Comparison of ENCODE assay signal across 23 cellular contexts in genomic region chr4:139943277-139943676, GRCh38.
DNase-seq lines count a peak whose midpoint lies in the region; ATAC-seq, FAIRE-seq and TF ChIP-seq lines count a peak whose summit lies in the region.
"Had no signal": no experiment of that assay in that cellular context is flagged by ENCODE, and none has a peak within 500 bp of the region (broad histone marks: within the 10 kb centered on the region; RNA-seq: fewer than 3 reads in every experiment).

No MANE protein-coding gene starts in this region.

- no peak overlapping the region for H2BK12ac ChIP-seq in H1 (ENCODE audit: low read depth, low read length)

- no peak for TF ChIP-seq EP300 in H1 (IDR thresholded peaks at IDR 0.05; ENCODE audit: borderline replicate concordance in 1 of 2, low read depth in 2 of 2, low read length in 2 of 2)

- peaks cover 3% of the 10 kb centered on the region for H3K9me3 Mint-ChIP-seq in mesothelial cell of epicardium

- peak; percentile 69 for FAIRE-seq in H1 (lab: Jason Lieb, UNC)

- H3K9me3 ChIP-seq in cardiac muscle cell (ENCODE audit: low read depth), result no peaks in the 10 kb centered on the region
- H3K9me3 ChIP-seq in heart right ventricle, result no peaks in the 10 kb centered on the region
- H3K9me3 ChIP-seq in H1 (ENCODE audit: insufficient read depth in 2 of 2, low read depth in 1 of 2, low read length in 1 of 2), result no peaks in the 10 kb centered on the region
- H3K9me3 ChIP-seq: left ventricle myocardium inferior, right atrium auricular region had no signal

- CTCF ChIA-PET in H1 (lab: Charles Lee; ENCODE audit: partially characterized antibody), result interaction anchor here (0.6 kb wide), 1 partner anchor 201 kb away, joined by 5 read pairs; no protein-coding TSS in a partner anchor

- no peaks in the 10 kb centered on the region for H3K36me3 ChIP-seq in cardiac muscle cell
- no peaks in the 10 kb centered on the region for H3K36me3 ChIP-seq in heart right ventricle
- H3K36me3 ChIP-seq in H1 (ENCODE audit: control insufficient read depth in 2 of 4, insufficient read depth in 4 of 4, low read length in 3 of 4), result no peaks in the 10 kb centered on the region
- H3K36me3 ChIP-seq: left ventricle myocardium inferior, right atrium auricular region had no signal

- H4K8ac ChIP-seq in H1 (ENCODE audit: extremely low read depth, insufficient read depth, low read length), result no peak overlapping the region

- H3K4me1 Mint-ChIP-seq in mesothelial cell of epicardium, result peaks cover 22% of the 10 kb centered on the region

- POLR2A ChIA-PET in H1 (lab: Charles Lee; ENCODE audit: partially characterized antibody), result interaction anchor here (0.6 kb wide), 1 partner anchor 48 kb away, joined by 3 read pairs; no protein-coding TSS in a partner anchor

- no peak for TF ChIP-seq RAD21 in H1 (IDR thresholded peaks at IDR 0.05 in 1 of 2, conservative IDR thresholded peaks at IDR 0.05 in 1 of 2; ENCODE audit: low read depth in 2 of 2, low read length in 2 of 2)

- H2BK120ac ChIP-seq in H1 (replicated peaks; ENCODE audit: low read depth, low read length), result no peak overlapping the region

- no peak overlapping the region for H2AFZ ChIP-seq in H1 (ENCODE audit: low read length)

- H2AK5ac ChIP-seq in H1 (ENCODE audit: low read depth, low read length), result no peak overlapping the region

- H2BK15ac ChIP-seq in H1 (ENCODE audit: low read length), result no peak overlapping the region

- H3K79me2 ChIP-seq in H1 (ENCODE audit: control insufficient read depth in 1 of 2, insufficient read depth in 2 of 2, low read length in 2 of 2), result no peaks in the 10 kb centered on the region

- H3K56ac ChIP-seq in H1 (replicated peaks; ENCODE audit: insufficient read length, low read depth, low read length), result no peak overlapping the region

- H3K27me3 ChIP-seq in cardiac muscle cell (no peaks in the 10 kb centered on the region), heart right ventricle (no peaks in the 10 kb centered on the region), H1 (replicated peaks in 1 of 4; ENCODE audit: control insufficient read depth in 3 of 4, extremely low read depth in 1 of 4, insufficient read depth in 3 of 4, low read length in 3 of 4) (no peaks in the 10 kb centered on the region)
- H3K27me3 ChIP-seq: right atrium auricular region had no signal

- H3K9ac ChIP-seq in H1 (replicated peaks in 1 of 4; ENCODE audit: extremely low read depth in 1 of 4, low read depth in 3 of 4, low read length in 3 of 4), result no peak overlapping the region

- no peak overlapping the region for H2BK5ac ChIP-seq in H1 (ENCODE audit: low read depth, low read length)

- DNase-seq in cardiac muscle cell (ENCODE audit: low read depth in 1 of 2, low spot score in 1 of 2), result peak; percentile 31 to 55
- DNase-seq in heart right ventricle, result no peak
- DNase-seq in H1 (ENCODE audit: low read depth in 1 of 2, low spot score in 2 of 2), result peak in 1 of 2 experiments; percentile 25
- no peak for DNase-seq in mesothelial cell of epicardium (ENCODE audit: low spot score in 2 of 2, unreplicated experiment in 2 of 2)
- no peak for DNase-seq in DMS53 treated with DMSO at 0.1 percent for 48 hours (lab: John Stamatoyannopoulos, UW; ENCODE audit: unreplicated experiment)
- DNase-seq: 8988T; activated CD4-positive, alpha-beta T cell treated with anti-CD3 and anti-CD28 coated beads, Interleukin-2, amount 50 U/mL, for 1 hour; activated effector memory CD4-positive, alpha-beta T cell treated with anti-CD3 and anti-CD28 coated beads, Interleukin-2, amount 50 U/mL, for 16 hours; AML-193; dermis blood vessel endothelial cell; foreskin melanocyte; HCEC 1CT; left ventricle myocardium inferior; NCI-H1092 treated with DMSO at 0.1 percent for 48 hours; NCI-H2081 treated with DMSO at 0.1 percent for 48 hours; NCI-H446 treated with DMSO at 0.1 percent for 48 hours; stimulated activated CD8-positive, alpha-beta memory T cell treated with anti-CD3 and anti-CD28 coated beads, Interleukin-4, amount 100 ng/mL, for 48 hours; SW 1271 had no signal

- TF ChIP-seq POLR2A in H1 (IDR thresholded peaks at IDR 0.05; ENCODE audit: control extremely low read depth in 1 of 2, low read depth in 2 of 2, low read length in 2 of 2), result no peak

- no peak overlapping the region for H4K5ac ChIP-seq in H1 (ENCODE audit: insufficient read length, low read depth, low read length)

- no peak overlapping the region for H4K91ac ChIP-seq in H1 (replicated peaks; ENCODE audit: insufficient read length, low read length)

- no peaks in the 10 kb centered on the region for H3K23me2 ChIP-seq in H1 (ENCODE audit: low read depth, low read length)

- no peaks in the 10 kb centered on the region for H4K20me1 ChIP-seq in H1 (replicated peaks in 1 of 2; ENCODE audit: control insufficient read depth in 1 of 2, insufficient read depth in 2 of 2, low read length in 2 of 2)

- peak overlapping the region; percentile 84 for H3K27ac ChIP-seq in cardiac muscle cell
- H3K27ac ChIP-seq in heart right ventricle, result no peak overlapping the region
- no peak overlapping the region for H3K27ac ChIP-seq in H1 (ENCODE audit: low read depth, low read length)
- H3K27ac ChIP-seq: left ventricle myocardium inferior, right atrium auricular region, RWPE1 had no signal

- WGBS in heart right ventricle, 2 donors, result 60 to 66% methylated on average over 2 of the region's 2 CpGs
- WGBS in H1 (ENCODE audit: extremely low coverage in 1 of 2, insufficient coverage in 1 of 2, insufficient read length in 1 of 2, insufficient replicate concordance in 2 of 2, low coverage in 1 of 2, low lambda C conversion rate in 2 of 2, missing lambda C conversion rate in 1 of 2), 2 experiments, result 70% methylated on average over 2 of the region's 2 CpGs; no CpG with 5 or more reads in 1 of the 2 experiments

- H3K4me3 Mint-ChIP-seq in mesothelial cell of epicardium, result no peak overlapping the region

- no peaks in the 10 kb centered on the region for H3K79me1 ChIP-seq in H1 (ENCODE audit: low read depth, low read length)

- peak overlapping the region; percentile 92 for H3K27ac Mint-ChIP-seq in mesothelial cell of epicardium

- H3K4me3 ChIP-seq in cardiac muscle cell (no peak overlapping the region), heart right ventricle (no peak overlapping the region), H1 (ENCODE audit: extremely low read depth in 1 of 4, insufficient read depth in 2 of 4, low read depth in 3 of 4, low read length in 4 of 4) (peak overlapping the region in 1 of 4 experiments; percentile 39; a peak in 2 of 8 replicates)
- H3K4me3 ChIP-seq: left ventricle myocardium inferior, right atrium auricular region had no signal

- TF ChIP-seq CTCF in cardiac muscle cell (IDR thresholded peaks at IDR 0.05; ENCODE audit: low read depth, low read length), result no peak
- no peak for TF ChIP-seq CTCF in heart right ventricle (IDR thresholded peaks at IDR 0.05)
- TF ChIP-seq CTCF in H1 (IDR thresholded peaks at IDR 0.05; ENCODE audit: control extremely low read depth in 1 of 3, insufficient read depth in 1 of 3, low read depth in 1 of 3, low read length in 3 of 3), result no peak
- TF ChIP-seq CTCF in mesothelial cell of epicardium (IDR thresholded peaks at IDR 0.05; ENCODE audit: unreplicated experiment), result no peak

- H3K4me1 ChIP-seq in cardiac muscle cell (ENCODE audit: low read depth) (peaks cover 31% of the 10 kb centered on the region), heart right ventricle (peaks cover 0 to 27% (median 12%) of the 10 kb centered on the region in 9 donors), H1 (replicated peaks in 1 of 4; ENCODE audit: control insufficient read depth in 3 of 4, insufficient read depth in 4 of 4, low read length in 3 of 4) (peaks cover 0 to 4% (median 0%) of the 10 kb centered on the region in 4 experiments; a peak in 1 of 7 replicates)

- no peak overlapping the region for H3K14ac ChIP-seq in H1 (ENCODE audit: insufficient read length)

- ATAC-seq in heart right ventricle (no peak), HG03139 (IDR thresholded peaks at IDR 0.05; ENCODE audit: unreplicated experiment) (no peak), GM21423 (IDR thresholded peaks at IDR 0.05; ENCODE audit: unreplicated experiment) (no peak), GM18907 (IDR thresholded peaks at IDR 0.05; ENCODE audit: unreplicated experiment) (no peak)

- H3K18ac ChIP-seq in H1 (ENCODE audit: extremely low read depth, low read length), result no peak overlapping the region; the same call in 1 of the 2 replicates

- H2BK20ac ChIP-seq in H1 (ENCODE audit: low read length), result no peak overlapping the region

- intact Hi-C loops in heart right ventricle (cut with DNase I), result no loop called here

- H3K4me2 ChIP-seq in H1 (ENCODE audit: insufficient read depth in 1 of 2, low read depth in 2 of 2, low read length in 2 of 2), result peak overlapping the region; percentile 34 to 45; a peak in 2 of 4 replicates

- no peaks in the 10 kb centered on the region for H3K27me3 Mint-ChIP-seq in mesothelial cell of epicardium (ENCODE audit: low read depth)

- H3K23ac ChIP-seq in H1 (ENCODE audit: insufficient read length), result peak overlapping the region; percentile 65

- H3K4ac ChIP-seq in H1 (replicated peaks; ENCODE audit: insufficient read length, low read depth, low read length), result no peak overlapping the region

- peaks cover 4% of the 10 kb centered on the region for H3K36me3 Mint-ChIP-seq in mesothelial cell of epicardium

TF ChIP-seq in H1, 55 proteins besides CTCF, POLR2A, EP300 and RAD21:
- TF ChIP-seq SP2 (IDR thresholded peaks at IDR 0.05; ENCODE audit: low read length) (no peak), SIX5 (IDR thresholded peaks at IDR 0.05; ENCODE audit: low read depth, low read length) (peak; percentile 13; the same call in 1 of the 2 replicates), SP1 (IDR thresholded peaks at IDR 0.05; ENCODE audit: low read depth, low read length) (peak; percentile 88), CHD2 (IDR thresholded peaks at IDR 0.05; ENCODE audit: low read length) (peak; percentile 43; the same call in 1 of the 2 replicates), TEAD4 (IDR thresholded peaks at IDR 0.05; ENCODE audit: low read depth, low read length) (peak; percentile 96), SP4 (IDR thresholded peaks at IDR 0.05; ENCODE audit: low read length) (no peak), ASH2L (IDR thresholded peaks at IDR 0.05; ENCODE audit: low read length) (peak; percentile 47)

Comparison
In these comparisons a context has a peak if more than half of its experiments do, and no peak if none do; other contexts are left out.
1. DNase-seq: peak in cardiac muscle cell (2 of 2); none in heart right ventricle (0 of 2), mesothelial cell of epicardium (0 of 2) and DMS53 treated with DMSO at 0.1 percent for 48 hours (single experiment).